In the genomic region with DNA sequence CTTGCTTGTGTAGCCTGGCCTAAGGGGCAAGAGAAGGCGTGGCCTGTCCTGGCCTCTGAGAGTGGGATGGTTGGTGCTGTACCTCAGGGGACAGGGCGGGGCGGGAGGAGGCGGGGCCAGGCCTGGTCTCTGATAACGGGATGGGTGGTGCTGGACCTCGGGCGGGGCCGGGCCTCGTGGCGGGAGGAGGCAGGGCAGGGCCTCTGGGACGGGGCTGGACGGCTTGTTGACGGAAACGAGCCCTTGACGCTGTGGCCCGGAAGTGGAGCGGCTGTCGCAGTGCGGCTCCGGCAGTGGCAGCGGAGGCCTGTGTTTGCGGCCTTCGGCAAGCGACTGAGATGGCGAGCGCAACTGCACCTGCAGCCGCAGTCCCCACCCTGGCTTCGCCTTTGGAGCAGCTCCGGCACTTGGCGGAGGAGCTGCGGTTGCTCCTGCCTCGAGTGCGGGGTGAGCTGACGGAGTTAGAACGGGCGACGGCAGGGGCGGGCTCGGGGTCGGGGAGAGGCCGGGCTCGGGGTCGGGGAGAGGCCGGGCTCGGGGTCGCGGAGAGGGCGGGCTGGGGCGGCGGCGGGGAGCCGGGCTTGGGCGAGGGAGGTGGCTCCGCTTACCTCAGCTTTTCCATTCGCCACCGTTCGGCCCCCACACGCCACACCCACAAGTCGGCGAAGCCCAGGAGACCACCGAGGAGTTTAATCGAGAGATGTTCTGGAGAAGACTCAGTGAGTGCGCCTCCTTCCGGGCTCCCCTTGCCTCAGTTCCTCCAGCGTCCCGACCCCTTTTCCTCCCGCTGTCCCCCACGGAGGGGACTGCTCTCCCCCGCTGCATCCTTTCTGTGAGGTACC, we compare ENCODE assay signal across 1 cellular context.
TF ChIP-seq lines count a peak whose summit lies in the region.

A gene with protein sequence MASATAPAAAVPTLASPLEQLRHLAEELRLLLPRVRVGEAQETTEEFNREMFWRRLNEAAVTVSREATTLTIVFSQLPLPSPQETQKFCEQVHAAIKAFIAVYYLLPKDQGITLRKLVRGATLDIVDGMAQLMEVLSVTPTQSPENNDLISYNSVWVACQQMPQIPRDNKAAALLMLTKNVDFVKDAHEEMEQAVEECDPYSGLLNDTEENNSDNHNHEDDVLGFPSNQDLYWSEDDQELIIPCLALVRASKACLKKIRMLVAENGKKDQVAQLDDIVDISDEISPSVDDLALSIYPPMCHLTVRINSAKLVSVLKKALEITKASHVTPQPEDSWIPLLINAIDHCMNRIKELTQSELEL (plus strand): TSS at position 243 of the 842 bp plus-strand sequence. CDS start 96 bp downstream, at position 339.

TF ChIP-seq in K562, 482 proteins besides CTCF, POLR2A, EP300 and RAD21 (continued from another document and continues in another):
- TF ChIP-seq, protein P1, sequence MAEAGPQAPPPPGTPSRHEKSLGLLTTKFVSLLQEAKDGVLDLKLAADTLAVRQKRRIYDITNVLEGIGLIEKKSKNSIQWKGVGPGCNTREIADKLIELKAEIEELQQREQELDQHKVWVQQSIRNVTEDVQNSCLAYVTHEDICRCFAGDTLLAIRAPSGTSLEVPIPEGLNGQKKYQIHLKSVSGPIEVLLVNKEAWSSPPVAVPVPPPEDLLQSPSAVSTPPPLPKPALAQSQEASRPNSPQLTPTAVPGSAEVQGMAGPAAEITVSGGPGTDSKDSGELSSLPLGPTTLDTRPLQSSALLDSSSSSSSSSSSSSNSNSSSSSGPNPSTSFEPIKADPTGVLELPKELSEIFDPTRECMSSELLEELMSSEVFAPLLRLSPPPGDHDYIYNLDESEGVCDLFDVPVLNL (CRISPR knock-in tag; IDR thresholded peaks at IDR 0.05; ENCODE audit: low read depth), result 0 out of 2 replicates have a peak, but pooled peaks have one; percentile 24
- TF ChIP-seq, protein P2, sequence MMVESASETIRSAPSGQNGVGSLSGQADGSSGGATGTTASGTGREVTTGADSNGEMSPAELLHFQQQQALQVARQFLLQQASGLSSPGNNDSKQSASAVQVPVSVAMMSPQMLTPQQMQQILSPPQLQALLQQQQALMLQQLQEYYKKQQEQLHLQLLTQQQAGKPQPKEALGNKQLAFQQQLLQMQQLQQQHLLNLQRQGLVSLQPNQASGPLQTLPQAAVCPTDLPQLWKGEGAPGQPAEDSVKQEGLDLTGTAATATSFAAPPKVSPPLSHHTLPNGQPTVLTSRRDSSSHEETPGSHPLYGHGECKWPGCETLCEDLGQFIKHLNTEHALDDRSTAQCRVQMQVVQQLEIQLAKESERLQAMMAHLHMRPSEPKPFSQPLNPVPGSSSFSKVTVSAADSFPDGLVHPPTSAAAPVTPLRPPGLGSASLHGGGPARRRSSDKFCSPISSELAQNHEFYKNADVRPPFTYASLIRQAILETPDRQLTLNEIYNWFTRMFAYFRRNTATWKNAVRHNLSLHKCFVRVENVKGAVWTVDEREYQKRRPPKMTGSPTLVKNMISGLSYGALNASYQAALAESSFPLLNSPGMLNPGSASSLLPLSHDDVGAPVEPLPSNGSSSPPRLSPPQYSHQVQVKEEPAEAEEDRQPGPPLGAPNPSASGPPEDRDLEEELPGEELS (CRISPR knock-in tag; IDR thresholded peaks at IDR 0.05; ENCODE audit: borderline replicate concordance), result peak; percentile 73; the same call in 1 of the 2 replicates
- TF ChIP-seq, protein P3, sequence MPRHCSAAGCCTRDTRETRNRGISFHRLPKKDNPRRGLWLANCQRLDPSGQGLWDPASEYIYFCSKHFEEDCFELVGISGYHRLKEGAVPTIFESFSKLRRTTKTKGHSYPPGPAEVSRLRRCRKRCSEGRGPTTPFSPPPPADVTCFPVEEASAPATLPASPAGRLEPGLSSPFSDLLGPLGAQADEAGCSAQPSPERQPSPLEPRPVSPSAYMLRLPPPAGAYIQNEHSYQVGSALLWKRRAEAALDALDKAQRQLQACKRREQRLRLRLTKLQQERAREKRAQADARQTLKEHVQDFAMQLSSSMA (CRISPR knock-in tag; IDR thresholded peaks at IDR 0.05), result no peak
- TF ChIP-seq PHB2 (IDR thresholded peaks at IDR 0.05; ENCODE audit: low read depth), result no peak
- TF ChIP-seq ZNF717 (CRISPR knock-in tag; IDR thresholded peaks at IDR 0.05), result no peak
- TF ChIP-seq ZNF347 (CRISPR knock-in tag; IDR thresholded peaks at IDR 0.05; ENCODE audit: low read depth), result no peak
- TF ChIP-seq DPF2 (IDR thresholded peaks at IDR 0.05), result no peak
- no peak for TF ChIP-seq MED1 (CRISPR knock-in tag; IDR thresholded peaks at IDR 0.05; ENCODE audit: borderline replicate concordance)
- TF ChIP-seq, protein P4, sequence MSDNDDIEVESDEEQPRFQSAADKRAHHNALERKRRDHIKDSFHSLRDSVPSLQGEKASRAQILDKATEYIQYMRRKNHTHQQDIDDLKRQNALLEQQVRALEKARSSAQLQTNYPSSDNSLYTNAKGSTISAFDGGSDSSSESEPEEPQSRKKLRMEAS (CRISPR knock-in tag; IDR thresholded peaks at IDR 0.05), result peak; percentile 96
- TF ChIP-seq, protein P5, sequence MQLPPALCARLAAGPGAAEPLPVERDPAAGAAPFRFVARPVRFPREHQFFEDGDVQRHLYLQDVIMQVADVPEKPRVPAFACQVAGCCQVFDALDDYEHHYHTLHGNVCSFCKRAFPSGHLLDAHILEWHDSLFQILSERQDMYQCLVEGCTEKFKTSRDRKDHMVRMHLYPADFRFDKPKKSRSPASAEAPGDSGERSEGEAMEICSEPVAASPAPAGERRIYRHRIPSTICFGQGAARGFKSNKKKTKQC (CRISPR knock-in tag; IDR thresholded peaks at IDR 0.05), result no peak
- TF ChIP-seq BRD9 (IDR thresholded peaks at IDR 0.05; ENCODE audit: low read depth, partially characterized antibody), result no peak
- no peak for TF ChIP-seq NCOA2 (IDR thresholded peaks at IDR 0.05; ENCODE audit: partially characterized antibody in 2 of 2)
- no peak for TF ChIP-seq ZFP1 (CRISPR knock-in tag; IDR thresholded peaks at IDR 0.05)
- TF ChIP-seq C11orf30 (IDR thresholded peaks at IDR 0.05; ENCODE audit: low read depth), result no peak
- peak; percentile 50 for TF ChIP-seq PCBP1 (IDR thresholded peaks at IDR 0.05; ENCODE audit: low read depth, low read length, poor library complexity, severe bottlenecking)
- TF ChIP-seq, protein P6, sequence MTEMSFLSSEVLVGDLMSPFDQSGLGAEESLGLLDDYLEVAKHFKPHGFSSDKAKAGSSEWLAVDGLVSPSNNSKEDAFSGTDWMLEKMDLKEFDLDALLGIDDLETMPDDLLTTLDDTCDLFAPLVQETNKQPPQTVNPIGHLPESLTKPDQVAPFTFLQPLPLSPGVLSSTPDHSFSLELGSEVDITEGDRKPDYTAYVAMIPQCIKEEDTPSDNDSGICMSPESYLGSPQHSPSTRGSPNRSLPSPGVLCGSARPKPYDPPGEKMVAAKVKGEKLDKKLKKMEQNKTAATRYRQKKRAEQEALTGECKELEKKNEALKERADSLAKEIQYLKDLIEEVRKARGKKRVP (CRISPR knock-in tag; IDR thresholded peaks at IDR 0.05), result no peak
- TF ChIP-seq LARP7 (IDR thresholded peaks at IDR 0.05), result no peak
- TF ChIP-seq SMARCE1 (IDR thresholded peaks at IDR 0.05), result 0 out of 2 replicates have a peak, but pooled peaks have one; percentile 57
- no peak for TF ChIP-seq FOSL1 (tag; conservative IDR thresholded peaks at IDR 0.05)
- TF ChIP-seq, protein P7, sequence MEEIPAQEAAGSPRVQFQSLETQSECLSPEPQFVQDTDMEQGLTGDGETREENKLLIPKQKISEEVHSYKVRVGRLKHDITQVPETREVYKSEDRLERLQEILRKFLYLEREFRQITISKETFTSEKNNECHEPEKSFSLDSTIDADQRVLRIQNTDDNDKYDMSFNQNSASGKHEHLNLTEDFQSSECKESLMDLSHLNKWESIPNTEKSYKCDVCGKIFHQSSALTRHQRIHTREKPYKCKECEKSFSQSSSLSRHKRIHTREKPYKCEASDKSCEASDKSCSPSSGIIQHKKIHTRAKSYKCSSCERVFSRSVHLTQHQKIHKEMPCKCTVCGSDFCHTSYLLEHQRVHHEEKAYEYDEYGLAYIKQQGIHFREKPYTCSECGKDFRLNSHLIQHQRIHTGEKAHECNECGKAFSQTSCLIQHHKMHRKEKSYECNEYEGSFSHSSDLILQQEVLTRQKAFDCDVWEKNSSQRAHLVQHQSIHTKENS (CRISPR knock-in tag; IDR thresholded peaks at IDR 0.05), result no peak
- TF ChIP-seq, protein P8, sequence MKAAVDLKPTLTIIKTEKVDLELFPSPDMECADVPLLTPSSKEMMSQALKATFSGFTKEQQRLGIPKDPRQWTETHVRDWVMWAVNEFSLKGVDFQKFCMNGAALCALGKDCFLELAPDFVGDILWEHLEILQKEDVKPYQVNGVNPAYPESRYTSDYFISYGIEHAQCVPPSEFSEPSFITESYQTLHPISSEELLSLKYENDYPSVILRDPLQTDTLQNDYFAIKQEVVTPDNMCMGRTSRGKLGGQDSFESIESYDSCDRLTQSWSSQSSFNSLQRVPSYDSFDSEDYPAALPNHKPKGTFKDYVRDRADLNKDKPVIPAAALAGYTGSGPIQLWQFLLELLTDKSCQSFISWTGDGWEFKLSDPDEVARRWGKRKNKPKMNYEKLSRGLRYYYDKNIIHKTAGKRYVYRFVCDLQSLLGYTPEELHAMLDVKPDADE (conservative IDR thresholded peaks at IDR 0.05; ENCODE audit: control insufficient read depth, low read depth, low read length), result peak; percentile 93
- no peak for TF ChIP-seq KLF1 (tag; IDR thresholded peaks at IDR 0.05)
- no peak for TF ChIP-seq ESRRB (CRISPR knock-in tag; IDR thresholded peaks at IDR 0.05; ENCODE audit: borderline replicate concordance)
- TF ChIP-seq, protein P9, sequence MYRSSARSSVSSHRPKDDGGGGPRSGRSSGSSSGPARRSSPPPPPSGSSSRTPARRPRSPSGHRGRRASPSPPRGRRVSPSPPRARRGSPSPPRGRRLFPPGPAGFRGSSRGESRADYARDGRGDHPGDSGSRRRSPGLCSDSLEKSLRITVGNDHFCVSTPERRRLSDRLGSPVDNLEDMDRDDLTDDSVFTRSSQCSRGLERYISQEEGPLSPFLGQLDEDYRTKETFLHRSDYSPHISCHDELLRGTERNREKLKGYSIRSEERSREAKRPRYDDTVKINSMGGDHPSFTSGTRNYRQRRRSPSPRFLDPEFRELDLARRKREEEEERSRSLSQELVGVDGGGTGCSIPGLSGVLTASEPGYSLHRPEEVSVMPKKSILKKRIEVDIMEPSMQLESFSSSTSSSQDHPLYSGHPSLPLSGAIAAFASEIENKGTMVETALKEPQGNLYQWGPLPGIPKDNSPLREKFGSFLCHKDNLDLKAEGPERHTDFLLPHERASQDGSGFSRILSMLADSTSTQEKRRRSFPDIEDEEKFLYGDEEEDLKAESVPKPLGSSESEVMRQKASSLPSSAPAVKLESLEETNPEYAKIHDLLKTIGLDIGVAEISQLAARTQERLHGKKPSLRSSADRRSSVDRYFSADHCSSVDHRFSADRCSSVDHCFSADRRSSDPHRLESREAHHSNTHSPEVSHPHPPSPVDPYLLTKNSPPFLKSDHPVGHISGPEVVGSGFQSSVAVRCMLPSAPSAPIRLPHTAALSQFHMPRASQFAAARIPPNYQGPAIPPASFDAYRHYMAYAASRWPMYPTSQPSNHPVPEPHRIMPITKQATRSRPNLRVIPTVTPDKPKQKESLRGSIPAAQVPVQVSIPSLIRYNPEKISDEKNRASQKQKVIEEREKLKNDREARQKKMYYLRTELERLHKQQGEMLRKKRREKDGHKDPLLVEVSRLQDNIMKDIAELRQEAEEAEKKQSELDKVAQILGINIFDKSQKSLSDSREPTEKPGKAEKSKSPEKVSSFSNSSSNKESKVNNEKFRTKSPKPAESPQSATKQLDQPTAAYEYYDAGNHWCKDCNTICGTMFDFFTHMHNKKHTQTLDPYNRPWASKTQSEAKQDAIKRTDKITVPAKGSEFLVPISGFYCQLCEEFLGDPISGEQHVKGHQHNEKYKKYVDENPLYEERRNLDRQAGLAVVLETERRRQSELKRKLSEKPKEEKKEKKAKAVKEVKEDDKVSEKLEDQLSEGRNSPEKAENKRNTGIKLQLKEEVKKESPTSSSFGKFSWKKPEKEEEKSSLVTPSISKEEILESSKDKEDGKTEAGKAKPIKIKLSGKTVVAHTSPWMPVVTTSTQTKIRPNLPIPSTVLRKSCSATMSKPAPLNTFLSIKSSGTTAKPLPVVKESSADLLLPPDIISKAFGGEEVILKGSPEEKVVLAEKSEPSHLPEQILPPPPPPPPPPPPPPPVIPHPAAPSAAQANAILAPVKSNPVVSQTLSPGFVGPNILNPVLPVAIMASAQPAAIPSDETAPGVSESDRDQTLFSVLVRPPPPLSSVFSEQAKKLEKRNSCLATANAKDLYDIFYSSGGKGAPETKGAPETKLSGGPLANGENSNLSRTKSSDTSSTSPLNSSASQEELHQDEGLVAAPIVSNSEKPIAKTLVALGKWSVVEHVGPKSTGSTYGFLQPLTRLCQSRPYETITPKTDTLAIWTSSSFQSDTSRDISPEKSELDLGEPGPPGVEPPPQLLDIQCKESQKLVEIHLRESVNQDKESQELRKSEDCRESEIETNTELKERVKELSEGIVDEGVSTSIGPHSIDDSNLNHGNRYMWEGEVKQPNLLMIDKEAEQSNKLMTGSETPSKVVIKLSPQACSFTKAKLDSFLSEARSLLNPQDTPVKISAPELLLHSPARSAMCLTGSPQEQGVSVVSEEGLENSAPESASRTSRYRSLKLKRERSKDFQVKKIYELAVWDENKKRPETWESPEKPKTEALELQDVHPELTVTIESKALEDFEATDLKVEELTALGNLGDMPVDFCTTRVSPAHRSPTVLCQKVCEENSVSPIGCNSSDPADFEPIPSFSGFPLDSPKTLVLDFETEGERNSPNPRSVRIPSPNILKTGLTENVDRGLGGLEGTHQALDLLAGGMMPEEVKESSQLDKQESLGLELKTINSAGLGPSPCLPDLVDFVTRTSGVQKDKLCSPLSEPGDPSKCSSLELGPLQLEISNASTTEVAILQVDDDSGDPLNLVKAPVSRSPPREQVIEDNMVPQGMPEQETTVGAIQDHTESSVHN (IDR thresholded peaks at IDR 0.05; ENCODE audit: borderline replicate concordance in 1 of 2, low read depth in 1 of 2), result no peak
- no peak for TF ChIP-seq HSF4 (CRISPR knock-in tag; IDR thresholded peaks at IDR 0.05; ENCODE audit: borderline replicate concordance)
- TF ChIP-seq CREM (IDR thresholded peaks at IDR 0.05; ENCODE audit: low read depth), result peak; percentile 82
- no peak for TF ChIP-seq DDX20 (tag; IDR thresholded peaks at IDR 0.05; ENCODE audit: low read depth)
- peak; percentile 52; the same call in 1 of the 2 replicates for TF ChIP-seq PML (IDR thresholded peaks at IDR 0.05; ENCODE audit: low read length)
- TF ChIP-seq TGIF2 (CRISPR knock-in tag; IDR thresholded peaks at IDR 0.05), result no peak
- TF ChIP-seq ELF2 (CRISPR knock-in tag; IDR thresholded peaks at IDR 0.05), result peak; percentile 91
- no peak for TF ChIP-seq NFXL1 (CRISPR knock-in tag; IDR thresholded peaks at IDR 0.05)
- TF ChIP-seq ETS2 (tag; IDR thresholded peaks at IDR 0.05; ENCODE audit: borderline replicate concordance, poor library complexity, severe bottlenecking), result no peak
- TF ChIP-seq NR2C1 (IDR thresholded peaks at IDR 0.05), result peak; percentile 71
- peak; percentile 83 for TF ChIP-seq NR2C1 (tag; IDR thresholded peaks at IDR 0.05)
- 0 out of 2 replicates have a peak, but pooled peaks have one; percentile 19 for TF ChIP-seq SMARCC2 (IDR thresholded peaks at IDR 0.05; ENCODE audit: low read depth)
- no peak for TF ChIP-seq TAF15 (IDR thresholded peaks at IDR 0.05; ENCODE audit: low read depth, low read length)
- TF ChIP-seq BRF1 (IDR thresholded peaks at IDR 0.05; ENCODE audit: borderline replicate concordance, extremely low read depth, insufficient read length), result no peak
- peak; percentile 90 for TF ChIP-seq GABPB1 (CRISPR knock-in tag; IDR thresholded peaks at IDR 0.05)
- TF ChIP-seq ZNF76 (CRISPR knock-in tag; IDR thresholded peaks at IDR 0.05; ENCODE audit: borderline replicate concordance), result no peak
- no peak for TF ChIP-seq BDP1 (IDR thresholded peaks at IDR 0.05; ENCODE audit: insufficient read depth, insufficient read length)
- TF ChIP-seq PHF8 (IDR thresholded peaks at IDR 0.05; ENCODE audit: borderline replicate concordance, low read length), result peak; percentile 98
- TF ChIP-seq BHLHE40 (IDR thresholded peaks at IDR 0.05; ENCODE audit: low read length), result peak; percentile 39; the same call in 1 of the 2 replicates
- TF ChIP-seq POU5F1 (IDR thresholded peaks at IDR 0.05; ENCODE audit: borderline replicate concordance, low read depth, low read length, partially characterized antibody), result no peak
